In genomic region chr15:31352283-31352880, GRCh38 we compare ENCODE assay signal across 8 cellular contexts. TPM values are rescaled to one million over a fixed set of nuclear protein-coding genes. Genes with fewer than 3 reads are reported as not detected.
A peak's percentile ranks its signal among the peaks of the same experiment; 100 is the strongest.
DNase-seq lines count a peak whose midpoint lies in the region; ATAC-seq, FAIRE-seq and TF ChIP-seq lines count a peak whose summit lies in the region.

No MANE protein-coding gene starts in this region.

- H3K4me3 ChIP-seq in gastroesophageal sphincter, result no peak overlapping the region
- peak overlapping the region in 3 of 4 donors; percentile 37 to 50 (median 41) for H3K4me3 ChIP-seq in gastrocnemius medialis

- H3K9me3 ChIP-seq in gastroesophageal sphincter (no peaks in the 10 kb centered on the region), gastrocnemius medialis (no peaks in the 10 kb centered on the region)

- H3K36me3 ChIP-seq in gastroesophageal sphincter (peaks cover 0 to 17% of the 10 kb centered on the region in 2 donors), gastrocnemius medialis (no peaks in the 10 kb centered on the region)

- no peak for TF ChIP-seq EP300 in gastroesophageal sphincter (IDR thresholded peaks at IDR 0.05)

- no peaks in the 10 kb centered on the region for H3K27me3 ChIP-seq in gastroesophageal sphincter
- no peaks in the 10 kb centered on the region for H3K27me3 ChIP-seq in gastrocnemius medialis

- DNase-seq in GM19239 (ENCODE audit: insufficient read length, low spot score), result no peak
- DNase-seq in SHP77 (lab: John Stamatoyannopoulos, UW), result peak; percentile 53 to 76
- peak; percentile 92 to 98 for DNase-seq in gastrocnemius medialis
- DNase-seq in GM10266 (ENCODE audit: extremely low spot score), result no peak
- no peak for DNase-seq in hepatic stellate cell (ENCODE audit: low spot score)

- TF ChIP-seq POLR2A in gastroesophageal sphincter (IDR thresholded peaks at IDR 0.05) (no peak), gastrocnemius medialis (IDR thresholded peaks at IDR 0.05) (peak; percentile 51 to 77)

- H3K4me1 ChIP-seq in gastroesophageal sphincter, result peaks cover 18 to 100% (median 93%) of the 10 kb centered on the region in 3 donors
- H3K4me1 ChIP-seq in gastrocnemius medialis, result peaks cover 99 to 100% of the 10 kb centered on the region in 2 donors

- peak; percentile 60 for FAIRE-seq in GM19239 (lab: Jason Lieb, UNC)

- intact Hi-C loops in gastrocnemius medialis (cut with DNase I; ENCODE audit: low total_unique reads), result no loop called here

- H3K27ac ChIP-seq in gastroesophageal sphincter, result peak overlapping the region; percentile 79 to 92 (median 90)
- peak overlapping the region; percentile 95 to 100 (median 97) for H3K27ac ChIP-seq in gastrocnemius medialis

- TF ChIP-seq CTCF in gastroesophageal sphincter (IDR thresholded peaks at IDR 0.05), result no peak
- TF ChIP-seq CTCF in gastrocnemius medialis (IDR thresholded peaks at IDR 0.05 in 4 of 5, conservative IDR thresholded peaks at IDR 0.05 in 1 of 5), result peak in 1 of 5 experiments; percentile 7
- TF ChIP-seq CTCF in GM10266 (IDR thresholded peaks at IDR 0.05; ENCODE audit: control insufficient read depth, insufficient read depth, low read depth, missing control alignments), result no peak

- ATAC-seq in gastroesophageal sphincter (peak; percentile 30), gastrocnemius medialis (peak; percentile 33 to 36), GM21367 (IDR thresholded peaks at IDR 0.05; ENCODE audit: unreplicated experiment) (no peak), GM21737 (IDR thresholded peaks at IDR 0.05; ENCODE audit: unreplicated experiment) (no peak)

- in situ Hi-C loops in gastrocnemius medialis (cut with MboI; ENCODE audit: low sequenced_read_pairs in 4 of 4), result loop anchor here in 2 of 4 donors (25.0 kb wide), 2 partner anchors 365 to 390 kb away; partner anchors contain the start of gene MTMR10 (in 1 of the 2)

- WGBS in gastroesophageal sphincter (ENCODE audit: low coverage in 1 of 2), 2 donors, result no CpG with 5 or more reads among the region's 9 CpGs

RNA-seq across cellular contexts. Expression of gene KLF13, which starts 25.7 kb away (rescaled TPM):
- total RNA-seq in gastroesophageal sphincter (100 to 1,000 TPM in 1 of 4 donors, 10 to 100 TPM in 3; 49.7 to 106 (median 76.1) TPM), gastrocnemius medialis (10 to 100 TPM; 18.3 to 50.2 (median 32.9) TPM)

Comparison
In these comparisons a context has a peak if more than half of its experiments do, and no peak if none do; other contexts are left out.
1. DNase-seq: peak in SHP77 (2 of 2) and gastrocnemius medialis (2 of 2); none in GM19239 (single experiment), GM10266 (single experiment) and hepatic stellate cell (single experiment).
2. ATAC-seq: peak in gastroesophageal sphincter (single experiment) and gastrocnemius medialis (2 of 2); none in GM21367 (single experiment) and GM21737 (single experiment).
3. H3K4me3 ChIP-seq: peak in gastrocnemius medialis (3 of 4); none in gastroesophageal sphincter (0 of 2).
4. POLR2A ChIP-seq: peak in gastrocnemius medialis (2 of 2); none in gastroesophageal sphincter (0 of 2).